20 cellular contexts compared by ENCODE assay signal in the genomic region with DNA sequence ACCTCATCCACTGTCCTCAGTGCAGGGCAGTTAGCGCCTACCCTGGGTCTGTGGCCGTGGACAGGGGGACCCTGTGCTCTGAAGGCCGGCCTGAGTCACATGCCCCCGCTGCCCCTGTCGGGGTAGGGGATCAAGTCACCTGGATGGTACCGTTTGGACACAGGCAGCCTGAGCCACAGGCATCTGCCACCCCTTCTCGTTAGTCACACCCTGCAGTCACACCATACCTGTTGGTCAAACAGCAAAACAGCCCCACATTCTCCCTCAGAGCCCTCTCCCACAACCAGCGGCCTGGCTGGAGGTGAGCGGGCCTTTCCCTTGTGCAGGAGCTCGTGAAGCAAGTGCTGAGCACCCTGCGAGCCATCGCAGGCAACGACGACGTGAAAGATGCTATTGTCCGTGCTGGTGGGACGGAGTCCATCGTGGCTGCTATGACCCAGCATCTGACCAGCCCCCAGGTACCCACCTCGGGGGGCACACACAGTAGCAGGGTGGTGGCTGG. TPM values are rescaled to one million over a fixed set of nuclear protein-coding genes. Genes with fewer than 3 reads are reported as not detected.
A peak's percentile ranks its signal among the peaks of the same experiment; 100 is the strongest.
DNase-seq lines count a peak whose midpoint lies in the region; ATAC-seq, FAIRE-seq and TF ChIP-seq lines count a peak whose summit lies in the region.
"Had no signal": no experiment of that assay in that cellular context is flagged by ENCODE, and none has a peak within 500 bp of the region (broad histone marks: within the 10 kb centered on the region; RNA-seq: fewer than 3 reads in every experiment).

No MANE protein-coding gene starts in this region.

- H3K79me2 ChIP-seq in K562 (ENCODE audit: control insufficient read depth, insufficient read depth, low read length) (peaks cover 23% of the 10 kb centered on the region), H9 (ENCODE audit: insufficient read depth, low read length) (no peaks in the 10 kb centered on the region)

- intact Hi-C loops in K562 (cut with micrococcal nuclease), result loop anchor here (1.0 to 10.0 kb wide), 2 partner anchors 84 to 270 kb away; a partner anchor contains a TSS

- ATAC-seq in K562, result no peak

- H4K91ac ChIP-seq in neuronal stem cell (ENCODE audit: low read depth, low read length, poor library complexity) (no peak overlapping the region), H9 (ENCODE audit: insufficient read length, low read depth, low read length) (no peak overlapping the region)

- H3K27ac Mint-ChIP-seq in H9, result no peak overlapping the region
- H3K27ac Mint-ChIP-seq: CD14-positive monocyte; CD4-positive, alpha-beta memory T cell; CD4-positive, CD25-positive, alpha-beta regulatory T cell; CD8-positive, alpha-beta memory T cell had no signal

- no peaks in the 10 kb centered on the region for H3K23me2 ChIP-seq in H9 (ENCODE audit: insufficient read length, low read depth, low read length, poor library complexity, severe bottlenecking)

- H2AK5ac ChIP-seq in neuronal stem cell (ENCODE audit: low read depth, low read length) (no peak overlapping the region), H9 (ENCODE audit: insufficient read length, low read length) (no peak overlapping the region)

- H2BK5ac ChIP-seq in neuronal stem cell (ENCODE audit: low read length) (peak overlapping the region; percentile 82), H9 (ENCODE audit: insufficient read length, low read length) (no peak overlapping the region)

- H3K4me1 ChIP-seq in K562 (replicated peaks in 1 of 2; ENCODE audit: control insufficient read depth in 2 of 2, insufficient read depth in 2 of 2, low read length in 2 of 2), result peaks cover 17 to 64% of the 10 kb centered on the region in 2 experiments
- no peaks in the 10 kb centered on the region for H3K4me1 ChIP-seq in neuronal stem cell (ENCODE audit: control insufficient read depth in 2 of 2, insufficient read depth in 1 of 2, low read depth in 1 of 2, low read length in 2 of 2)
- H3K4me1 ChIP-seq in H9 (ENCODE audit: insufficient read depth, low read length), result no peaks in the 10 kb centered on the region
- H3K4me1 ChIP-seq: BE2C had no signal

- TF ChIP-seq CTCF in K562 (IDR thresholded peaks at IDR 0.05 in 2 of 3, conservative IDR thresholded peaks at IDR 0.05 in 1 of 3; ENCODE audit: insufficient read depth in 2 of 3, low read depth in 1 of 3, low read length in 3 of 3) (no peak), H9 (conservative IDR thresholded peaks at IDR 0.05) (no peak)

- H3K9ac ChIP-seq in K562 (ENCODE audit: insufficient read depth in 1 of 2, low read depth in 2 of 2, low read length in 2 of 2) (no peak overlapping the region), neuronal stem cell (ENCODE audit: low read depth, low read length, poor library complexity) (no peak overlapping the region), H9 (ENCODE audit: extremely low read depth, insufficient read length, low read length) (no peak overlapping the region)
- H3K9ac ChIP-seq: BLaER1 had no signal

- H3K18ac ChIP-seq in neuronal stem cell (ENCODE audit: low read length) (no peak overlapping the region), H9 (ENCODE audit: insufficient read length, low read depth, low read length) (no peak overlapping the region)

- in situ Hi-C loops in K562 (cut with MboI), result loop anchor here (5.0 kb wide), 1 partner anchor 82 kb away; a partner anchor contains a TSS

- 91% methylated on average over 16 of the region's 19 CpGs for WGBS in K562 (ENCODE audit: insufficient coverage, low coverage, missing lambda C conversion rate)
- no CpG with 5 or more reads among the region's 19 CpGs for WGBS in neuronal stem cell (ENCODE audit: extremely low coverage in 2 of 2, insufficient read length in 2 of 2, insufficient replicate concordance in 1 of 2), 2 donors
- no CpG with 5 or more reads among the region's 19 CpGs for WGBS in H9 (ENCODE audit: extremely low coverage, insufficient read length, low lambda C conversion rate)

- TF ChIP-seq POLR2A in K562 (conservative IDR thresholded peaks at IDR 0.05), result 0 out of 2 replicates have a peak, but pooled peaks have one; percentile 5

- H2BK20ac ChIP-seq in H9 (ENCODE audit: low read depth, low read length, poor library complexity, severe bottlenecking), result no peak overlapping the region

- H3K27me3 ChIP-seq in K562 (ENCODE audit: control insufficient read depth in 2 of 2, insufficient read depth in 2 of 2, low read length in 2 of 2), result no peaks in the 10 kb centered on the region
- H3K27me3 ChIP-seq in neuronal stem cell (ENCODE audit: control insufficient read depth in 3 of 3, insufficient read depth in 3 of 3, low read depth in 1 of 3, low read length in 3 of 3), result no peaks in the 10 kb centered on the region
- H3K27me3 ChIP-seq in H9 (ENCODE audit: insufficient read depth, low read length), result no peaks in the 10 kb centered on the region; the same call in 1 of the 2 replicates
- H3K27me3 ChIP-seq: BE2C, BLaER1 had no signal

- peaks cover 38 to 89% (median 71%) of the 10 kb centered on the region in 3 experiments for H3K36me3 Mint-ChIP-seq in H9 (ENCODE audit: insufficient read depth in 1 of 3, low read depth in 3 of 3)

- no peak overlapping the region for H2AFZ ChIP-seq in K562 (ENCODE audit: low read depth, low read length)
- no peak overlapping the region for H2AFZ ChIP-seq in neuronal stem cell (ENCODE audit: low read length)
- H2AFZ ChIP-seq in H9 (ENCODE audit: low read length), result no peak overlapping the region

- no peaks in the 10 kb centered on the region; a peak in 1 of 5 replicates for H3K9me3 Mint-ChIP-seq in H9
- H3K9me3 Mint-ChIP-seq: CD4-positive, alpha-beta memory T cell; CD8-positive, alpha-beta memory T cell had no signal

- H3K36me3 ChIP-seq in K562 (ENCODE audit: control insufficient read depth, insufficient read depth, low read length), result peaks cover 92% of the 10 kb centered on the region
- H3K36me3 ChIP-seq in neuronal stem cell (replicated peaks in 1 of 2; ENCODE audit: control insufficient read depth in 2 of 2, insufficient read depth in 2 of 2, low read length in 2 of 2), result peaks cover 44 to 94% of the 10 kb centered on the region in 2 donors

- no peak for TF ChIP-seq EP300 in K562 (IDR thresholded peaks at IDR 0.05; ENCODE audit: low read length)

- peaks cover 4% of the 10 kb centered on the region for H3K79me1 ChIP-seq in neuronal stem cell (ENCODE audit: low read depth, low read length)
- H3K79me1 ChIP-seq in H9 (ENCODE audit: insufficient read depth, low read depth, low read length, poor library complexity, severe bottlenecking), result no peaks in the 10 kb centered on the region

- H3K4me3 Mint-ChIP-seq in H9, result no peak overlapping the region
- H3K4me3 Mint-ChIP-seq: CD14-positive monocyte; CD4-positive, alpha-beta memory T cell; CD4-positive, CD25-positive, alpha-beta regulatory T cell; CD8-positive, alpha-beta memory T cell had no signal

- no peak overlapping the region for H3K56ac ChIP-seq in H9 (ENCODE audit: insufficient read length, low read depth, low read length)

- peaks cover 7% of the 10 kb centered on the region for H3K9me1 ChIP-seq in K562 (ENCODE audit: control insufficient read depth, insufficient read depth, low read length)

- H3K4me2 ChIP-seq in K562 (ENCODE audit: insufficient read depth, low read length) (no peak overlapping the region), neuronal stem cell (ENCODE audit: insufficient read depth, low read length, poor library complexity, severe bottlenecking) (no peak overlapping the region), H9 (ENCODE audit: insufficient read depth, insufficient read length, low read length) (no peak overlapping the region)
- H3K4me2 ChIP-seq: BLaER1 had no signal

- H4K20me1 ChIP-seq in K562 (replicated peaks; ENCODE audit: control insufficient read depth, insufficient read depth, low read length) (0 out of 2 replicates have a peak, but pooled peaks cover 4% of the 10 kb centered on the region), H9 (ENCODE audit: control insufficient read depth, insufficient read depth, insufficient read length) (no peaks in the 10 kb centered on the region)

- H3K14ac ChIP-seq in neuronal stem cell (ENCODE audit: low read length), result no peak overlapping the region
- no peak overlapping the region for H3K14ac ChIP-seq in H9 (ENCODE audit: insufficient read depth, low read length)

- H3K27me3 Mint-ChIP-seq in H9 (ENCODE audit: low read depth), result peaks cover 2% of the 10 kb centered on the region; the same call in 1 of the 2 replicates
- H3K27me3 Mint-ChIP-seq: CD4-positive, alpha-beta memory T cell; CD4-positive, CD25-positive, alpha-beta regulatory T cell; CD8-positive, alpha-beta memory T cell had no signal

- H2BK15ac ChIP-seq in neuronal stem cell (ENCODE audit: low read length) (no peak overlapping the region), H9 (ENCODE audit: low read depth, low read length) (no peak overlapping the region)

- H2BK120ac ChIP-seq in neuronal stem cell (ENCODE audit: low read depth, low read length) (no peak overlapping the region), H9 (ENCODE audit: low read depth, low read length, poor library complexity, severe bottlenecking) (no peak overlapping the region)

- POLR2A ChIA-PET in K562 (lab: Yijun Ruan, JAX), result interaction anchor here (0.7 to 1.0 kb wide), 2 partner anchors 84 to 136 kb away, joined by 3 read pairs; no protein-coding TSS in a partner anchor

- peak in 1 of 4 experiments; percentile 5 for DNase-seq in K562 (ENCODE audit: extremely low read depth in 1 of 4, low spot score in 3 of 4)
- no peak for DNase-seq in neuronal stem cell (ENCODE audit: low spot score)
- DNase-seq in DMS 273 (lab: John Stamatoyannopoulos, UW; ENCODE audit: unreplicated experiment), result no peak
- DNase-seq in H9, result no peak
- DNase-seq: 8988T; ACHN; BE2C; C1 segment of cervical spinal cord; CD4-positive, alpha-beta memory T cell; CD4-positive, CD25-positive, alpha-beta regulatory T cell; CD8-positive, alpha-beta memory T cell; COR-L47; DMS79 treated with DMSO at 0.1 percent for 48 hours; GF-D8 had no signal

- FAIRE-seq in K562 (lab: Jason Lieb, UNC), result no peak
- FAIRE-seq: A204.1, G401.6, GM12891, GM19239 had no signal

- TF ChIP-seq RAD21 in K562 (CRISPR knock-in tag; conservative IDR thresholded peaks at IDR 0.05 in 1 of 2, IDR thresholded peaks at IDR 0.05 in 1 of 2), result no peak

- H3K4me3 ChIP-seq in K562 (no peak overlapping the region), neuronal stem cell (ENCODE audit: low read length in 2 of 2) (no peak overlapping the region)
- H3K4me3 ChIP-seq: BLaER1 had no signal

- no peak overlapping the region for H4K5ac ChIP-seq in H9 (ENCODE audit: insufficient read length, low read depth, low read length)

- H2BK12ac ChIP-seq in neuronal stem cell (ENCODE audit: low read length), result no peak overlapping the region
- no peak overlapping the region for H2BK12ac ChIP-seq in H9 (ENCODE audit: insufficient read length, low read depth, low read length)

- H3K23ac ChIP-seq in neuronal stem cell (ENCODE audit: low read depth, low read length, poor library complexity) (no peak overlapping the region), H9 (ENCODE audit: insufficient read length, low read depth, low read length) (no peak overlapping the region)

- no peak overlapping the region for H3K27ac ChIP-seq in K562 (ENCODE audit: extremely low read depth, low read depth, low read length)
- H3K27ac ChIP-seq in neuronal stem cell (replicated peaks; ENCODE audit: low read length), result no peak overlapping the region
- H3K27ac ChIP-seq in H9 (ENCODE audit: insufficient read length, low read depth, low read length), result no peak overlapping the region
- H3K27ac ChIP-seq: BLaER1 had no signal

- BruUV-seq in K562 (replicated peaks; lab: Mats Ljungman, UMichigan), result no TSS peak

- H4K8ac ChIP-seq in neuronal stem cell (ENCODE audit: low read depth, low read length), result peak overlapping the region; percentile 65
- no peak overlapping the region for H4K8ac ChIP-seq in H9 (replicated peaks; ENCODE audit: insufficient read length, low read depth, low read length)

- no peaks in the 10 kb centered on the region for H3K4me1 Mint-ChIP-seq in H9
- H3K4me1 Mint-ChIP-seq: CD14-positive monocyte; CD4-positive, alpha-beta memory T cell; CD8-positive, alpha-beta memory T cell had no signal

- CTCF ChIA-PET in K562 (lab: Yijun Ruan, JAX; ENCODE audit: low intra/inter-chr PET ratio), result interaction anchor here (3.0 kb wide), 1 partner anchor 120 kb away, joined by 20 read pairs; no protein-coding TSS in a partner anchor

- no peak overlapping the region for H3T11ph ChIP-seq in H9 (ENCODE audit: low read length)

- H3K9me3 ChIP-seq in K562 (replicated peaks; ENCODE audit: control insufficient read depth, insufficient read depth, low read depth, low read length) (no peaks in the 10 kb centered on the region), neuronal stem cell (replicated peaks in 1 of 2; ENCODE audit: control insufficient read depth in 2 of 2, insufficient read depth in 1 of 2, low read depth in 1 of 2, low read length in 2 of 2) (no peaks in the 10 kb centered on the region), H9 (ENCODE audit: control insufficient read depth, low read depth, low read length) (no peaks in the 10 kb centered on the region)
- H3K9me3 ChIP-seq: BE2C, BLaER1 had no signal

- no peak overlapping the region for H3K4ac ChIP-seq in neuronal stem cell (ENCODE audit: low read length)
- no peak overlapping the region for H3K4ac ChIP-seq in H9 (ENCODE audit: low read depth, low read length)

RNA-seq across cellular contexts. Expression of a gene that starts 8.8 kb away (rescaled TPM):
- total RNA-seq in K562 (2011; cell fraction: chromatin; rRNA removed; ENCODE audit: low replicate concordance), result 32.0 and 85.4 TPM in 2 replicates
- 50.1 and 57.7 TPM in 2 replicates for total RNA-seq in K562 (2011; cell fraction: nucleolus; rRNA removed)
- total RNA-seq in K562 (2011; cell fraction: nucleoplasm; rRNA removed), result 45.2 and 57.4 TPM in 2 replicates
- 14.1 and 15.1 TPM in 2 replicates for total RNA-seq in K562 (2014; rRNA removed)
- 7.9 and 10.5 TPM in 2 replicates for total RNA-seq in K562 (2014; rRNA removed; fragmentation: Illumina TruSeq; extraction: Trizol)
- total RNA-seq in K562 (2015; rRNA removed; fragmentation: Illumina TruSeq; extraction: Trizol), result 8.7 and 9.9 TPM in 2 replicates
- total RNA-seq in K562 (2021), result 30.2 and 32.2 TPM in 2 replicates
- 17.0 and 19.4 TPM in 2 replicates for polyA plus RNA-seq in K562 (2011; rRNA removed)
- 21.5 and 36.4 TPM in 2 replicates for polyA plus RNA-seq in K562 (2011; cell fraction: cytosol; rRNA removed)
- polyA plus RNA-seq in K562 (2011; cell fraction: nucleus; rRNA removed), result 66.0 and 91.7 TPM in 2 replicates
- 17.8 and 23.7 TPM in 2 replicates for polyA plus RNA-seq in K562 (2012)
- 16.4 and 23.3 TPM in 2 replicates for polyA plus RNA-seq in K562 (2014; fragmentation: Illumina TruSeq; extraction: Trizol)
- polyA plus RNA-seq in K562 (2014; fragmentation: Nextera tagmentation; extraction: Ambion mirVana), result 1 to 10 TPM in 1 of 2 experiments, under 1 TPM in 1; 0.59 to 2.0 TPM
- polyA plus RNA-seq in K562 (2014; rRNA removed), result 24.7 and 25.5 TPM in 2 replicates
- polyA minus RNA-seq in K562 (2011; rRNA and poly(A)+ RNA removed), result 6.5 and 10.2 TPM in 2 replicates
- 11.4 and 14.1 TPM in 2 replicates for polyA minus RNA-seq in K562 (2011; cell fraction: cytosol; rRNA and poly(A)+ RNA removed)
- polyA minus RNA-seq in K562 (2011; cell fraction: nucleus; rRNA and poly(A)+ RNA removed), result 13.1 and 13.3 TPM in 2 replicates
- 6.8 TPM for polyA plus RNA-seq in neuronal stem cell (2013, experiment 1 of 2)
- polyA plus RNA-seq in neuronal stem cell (2013, experiment 2 of 2), result 7.2 TPM
- total RNA-seq in H9 (2021), result 3.6 and 3.7 TPM in 2 replicates

RNA-seq across cellular contexts. Expression of a gene that starts 21.6 kb away (rescaled TPM):
- 30.4 and 88.7 TPM in 2 replicates for total RNA-seq in K562 (2011; cell fraction: chromatin; rRNA removed; ENCODE audit: low replicate concordance)
- 63.9 and 75.1 TPM in 2 replicates for total RNA-seq in K562 (2011; cell fraction: nucleolus; rRNA removed)
- 40.5 and 41.2 TPM in 2 replicates for total RNA-seq in K562 (2011; cell fraction: nucleoplasm; rRNA removed)
- total RNA-seq in K562 (2014; rRNA removed) (93.4 and 116 TPM in 2 replicates), K562 (2014; rRNA removed; fragmentation: Illumina TruSeq; extraction: Trizol) (25.9 and 40.9 TPM in 2 replicates), K562 (2015; rRNA removed; fragmentation: Illumina TruSeq; extraction: Trizol) (62.3 and 63.9 TPM in 2 replicates), K562 (2021) (69.2 and 73.4 TPM in 2 replicates), H9 (2021) (66.5 and 69.0 TPM in 2 replicates)
- polyA plus RNA-seq in K562 (2011; rRNA removed) (38.1 and 47.1 TPM in 2 replicates), K562 (2014; fragmentation: Illumina TruSeq; extraction: Trizol) (63.6 and 75.5 TPM in 2 replicates), K562 (2014; fragmentation: Nextera tagmentation; extraction: Ambion mirVana) (1 to 10 TPM; 2.1 to 5.4 TPM), K562 (2014; rRNA removed) (65.4 and 76.3 TPM in 2 replicates)
- 48.2 and 88.3 TPM in 2 replicates for polyA plus RNA-seq in K562 (2011; cell fraction: cytosol; rRNA removed)
- polyA plus RNA-seq in K562 (2011; cell fraction: nucleus; rRNA removed), result 48.6 and 65.2 TPM in 2 replicates
- polyA plus RNA-seq in K562 (2012), result 53.4 and 54.5 TPM in 2 replicates
- polyA minus RNA-seq in K562 (2011; rRNA and poly(A)+ RNA removed), result 23.4 and 39.5 TPM in 2 replicates
- 50.9 and 61.3 TPM in 2 replicates for polyA minus RNA-seq in K562 (2011; cell fraction: cytosol; rRNA and poly(A)+ RNA removed)
- polyA minus RNA-seq in K562 (2011; cell fraction: nucleus; rRNA and poly(A)+ RNA removed), result 25.5 and 25.7 TPM in 2 replicates
- polyA plus RNA-seq in neuronal stem cell (2013, experiment 1 of 2), result 15.0 TPM
- polyA plus RNA-seq in neuronal stem cell (2013, experiment 2 of 2), result 14.5 TPM

RNA-seq across cellular contexts. Expression of a gene that starts 21.7 kb away (rescaled TPM):
- 383 and 414 TPM in 2 replicates for total RNA-seq in K562 (2011; cell fraction: chromatin; rRNA removed; ENCODE audit: low replicate concordance)
- 210 and 215 TPM in 2 replicates for total RNA-seq in K562 (2011; cell fraction: nucleolus; rRNA removed)
- 214 and 219 TPM in 2 replicates for total RNA-seq in K562 (2011; cell fraction: nucleoplasm; rRNA removed)
- total RNA-seq in K562 (2014; rRNA removed) (50.6 and 61.7 TPM in 2 replicates), K562 (2014; rRNA removed; fragmentation: Illumina TruSeq; extraction: Trizol) (63.1 and 70.8 TPM in 2 replicates), K562 (2015; rRNA removed; fragmentation: Illumina TruSeq; extraction: Trizol) (60.5 and 61.8 TPM in 2 replicates), K562 (2021) (96.4 and 97.5 TPM in 2 replicates), H9 (2021) (95.2 and 102 TPM in 2 replicates)
- polyA plus RNA-seq in K562 (2011; rRNA removed) (101 and 135 TPM in 2 replicates), K562 (2014; fragmentation: Illumina TruSeq; extraction: Trizol) (82.8 and 89.9 TPM in 2 replicates), K562 (2014; fragmentation: Nextera tagmentation; extraction: Ambion mirVana) (10 to 100 TPM; 13.1 to 22.6 TPM), K562 (2014; rRNA removed) (93.0 and 120 TPM in 2 replicates)
- polyA plus RNA-seq in K562 (2011; cell fraction: cytosol; rRNA removed), result 49.7 and 83.6 TPM in 2 replicates
- 318 and 368 TPM in 2 replicates for polyA plus RNA-seq in K562 (2011; cell fraction: nucleus; rRNA removed)
- polyA plus RNA-seq in K562 (2012), result 73.8 and 103 TPM in 2 replicates
- 58.5 and 77.2 TPM in 2 replicates for polyA minus RNA-seq in K562 (2011; rRNA and poly(A)+ RNA removed)
- polyA minus RNA-seq in K562 (2011; cell fraction: cytosol; rRNA and poly(A)+ RNA removed), result 32.1 and 32.5 TPM in 2 replicates
- 80.9 and 135 TPM in 2 replicates for polyA minus RNA-seq in K562 (2011; cell fraction: nucleus; rRNA and poly(A)+ RNA removed)
- 103 TPM for polyA plus RNA-seq in neuronal stem cell (2013, experiment 1 of 2)
- polyA plus RNA-seq in neuronal stem cell (2013, experiment 2 of 2), result 101 TPM
